8 cellular contexts compared by ENCODE assay signal in the genomic region with DNA sequence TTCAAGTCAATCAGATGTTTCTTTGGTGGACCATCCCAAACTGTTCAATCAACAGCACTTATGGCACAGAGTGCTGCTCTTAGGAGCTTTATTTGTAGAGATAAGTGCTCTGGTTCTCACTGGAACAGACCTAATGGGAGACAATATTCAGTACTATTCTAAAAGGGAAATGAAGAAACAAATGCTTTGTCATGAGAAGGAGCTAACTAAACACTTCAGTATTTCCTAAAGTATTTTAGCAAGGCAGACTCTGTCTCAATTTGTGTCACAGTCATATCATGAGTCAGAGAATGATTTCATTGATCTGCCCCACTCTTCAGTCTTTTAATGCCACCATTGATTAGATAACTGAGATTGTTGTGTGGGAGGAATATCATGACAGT.
A peak's percentile ranks its signal among the peaks of the same experiment; 100 is the strongest.
DNase-seq lines count a peak whose midpoint lies in the region; ATAC-seq and TF ChIP-seq lines count a peak whose summit lies in the region.

No MANE protein-coding gene starts in this region.

- peak overlapping the region; percentile 62 for H3K4me3 Mint-ChIP-seq in activated T-cell treated with anti-CD3 and anti-CD28 coated beads, Interleukin-2, amount 50 U/mL, for 4 hours
- H3K4me3 Mint-ChIP-seq in T-helper 1 cell treated with Interleukin-12 subunit alpha and Interleukin-12 subunit beta and Interleukin-4 antibody, amounts not matched to agents 30 μg/mL and 1 μg/mL, for 36 hours, result peak overlapping the region; percentile 59

- TF ChIP-seq CTCF in upper lobe of right lung (IDR thresholded peaks at IDR 0.05), result no peak

- peaks cover 39% of the 10 kb centered on the region for H3K4me1 Mint-ChIP-seq in activated T-cell treated with anti-CD3 and anti-CD28 coated beads, Interleukin-2, amount 50 U/mL, for 4 hours (ENCODE audit: low read depth)
- H3K4me1 Mint-ChIP-seq in T-helper 1 cell treated with Interleukin-12 subunit alpha and Interleukin-12 subunit beta and Interleukin-4 antibody, amounts not matched to agents 30 μg/mL and 1 μg/mL, for 36 hours (ENCODE audit: low read depth), result peaks cover 48% of the 10 kb centered on the region

- peaks cover 4% of the 10 kb centered on the region for H3K36me3 ChIP-seq in upper lobe of right lung

- no peaks in the 10 kb centered on the region for H3K4me1 ChIP-seq in upper lobe of right lung

- H3K27me3 Mint-ChIP-seq in activated T-cell treated with anti-CD3 and anti-CD28 coated beads, Interleukin-2, amount 50 U/mL, for 4 hours (ENCODE audit: low read depth), result peaks cover under 1% of the 10 kb centered on the region
- H3K27me3 Mint-ChIP-seq in T-helper 1 cell treated with Interleukin-12 subunit alpha and Interleukin-12 subunit beta and Interleukin-4 antibody, amounts not matched to agents 30 μg/mL and 1 μg/mL, for 36 hours (ENCODE audit: low read depth), result peaks cover 10% of the 10 kb centered on the region

- no peak for DNase-seq in activated T-cell treated with anti-CD3 and anti-CD28 coated beads, Interleukin-2, amount 50 U/mL, for 4 hours
- no peak for DNase-seq in activated T-cell treated with anti-CD3 and anti-CD28 coated beads, Interleukin-2, amount 50 U/mL, for 48 hours
- DNase-seq in skeletal muscle cell (ENCODE audit: low read depth) (peak; percentile 26), NAMALWA (ENCODE audit: low spot score) (no peak), GOT3 (lab: John Stamatoyannopoulos, UW) (no peak), upper lobe of right lung (no peak)

- H3K27ac ChIP-seq in upper lobe of right lung, result no peak overlapping the region

- intact Hi-C loops in upper lobe of right lung (cut with DNase I), result no loop called here

- H3K36me3 Mint-ChIP-seq in activated T-cell treated with anti-CD3 and anti-CD28 coated beads, Interleukin-2, amount 50 U/mL, for 4 hours (ENCODE audit: insufficient read depth), result no peaks in the 10 kb centered on the region
- H3K36me3 Mint-ChIP-seq in T-helper 1 cell treated with Interleukin-12 subunit alpha and Interleukin-12 subunit beta and Interleukin-4 antibody, amounts not matched to agents 30 μg/mL and 1 μg/mL, for 36 hours (ENCODE audit: low read depth), result peaks cover 12% of the 10 kb centered on the region

- peak; percentile 73 to 82 for ATAC-seq in activated T-cell treated with anti-CD3 and anti-CD28 coated beads, Interleukin-2, amount 50 U/mL, for 4 hours
- ATAC-seq in HG02981 (IDR thresholded peaks at IDR 0.05; ENCODE audit: unreplicated experiment), result peak; percentile 35
- no peak for ATAC-seq in upper lobe of right lung

- H3K4me3 ChIP-seq in skeletal muscle cell (ENCODE audit: low read depth, low read length) (no peak overlapping the region), upper lobe of right lung (no peak overlapping the region)

- no peaks in the 10 kb centered on the region for H3K27me3 ChIP-seq in upper lobe of right lung

- H3K27ac Mint-ChIP-seq in T-helper 1 cell treated with Interleukin-12 subunit alpha and Interleukin-12 subunit beta and Interleukin-4 antibody, amounts not matched to agents 30 μg/mL and 1 μg/mL, for 36 hours, result peak overlapping the region; percentile 96

- no peaks in the 10 kb centered on the region for H3K9me3 Mint-ChIP-seq in activated T-cell treated with anti-CD3 and anti-CD28 coated beads, Interleukin-2, amount 50 U/mL, for 4 hours
- H3K9me3 Mint-ChIP-seq in T-helper 1 cell treated with Interleukin-12 subunit alpha and Interleukin-12 subunit beta and Interleukin-4 antibody, amounts not matched to agents 30 μg/mL and 1 μg/mL, for 36 hours, result peaks cover 6% of the 10 kb centered on the region

- H3K9me3 ChIP-seq in upper lobe of right lung, result no peaks in the 10 kb centered on the region
